Comparison of ENCODE assay signal across 1 cellular context in genomic region chr1:183471748-183472487, GRCh38.
A peak's percentile ranks its signal among the peaks of the same experiment; 100 is the strongest.
TF ChIP-seq lines count a peak whose summit lies in the region.

No MANE protein-coding gene starts in this region.

TF ChIP-seq in K562, 482 proteins besides CTCF, POLR2A, EP300 and RAD21 (continued from another document and continues in another):
- TF ChIP-seq RREB1 (CRISPR knock-in tag; IDR thresholded peaks at IDR 0.05) (peak; percentile 99), RNF2 (IDR thresholded peaks at IDR 0.05) (peak; percentile 84), KAT8 (IDR thresholded peaks at IDR 0.05; ENCODE audit: low read depth) (peak; percentile 96), FOXJ2 (tag; IDR thresholded peaks at IDR 0.05) (peak; percentile 98), IRF9 (tag; IDR thresholded peaks at IDR 0.05) (peak; percentile 83; the same call in 1 of the 2 replicates), RBM14 (IDR thresholded peaks at IDR 0.05; ENCODE audit: borderline replicate concordance, insufficient read depth, low read depth, low read length) (no peak), TSC22D4 (tag; IDR thresholded peaks at IDR 0.05) (no peak), ETV1 (tag; conservative IDR thresholded peaks at IDR 0.05; ENCODE audit: low read depth) (peak; percentile 94), ZNF311 (CRISPR knock-in tag; IDR thresholded peaks at IDR 0.05) (0 out of 2 replicates have a peak, but pooled peaks have one; percentile 33), MAFK (IDR thresholded peaks at IDR 0.05; ENCODE audit: low read length) (no peak), GMEB1 (CRISPR knock-in tag; IDR thresholded peaks at IDR 0.05) (peak; percentile 64), FOXO4 (CRISPR knock-in tag; IDR thresholded peaks at IDR 0.05) (peak; percentile 64; the same call in 1 of the 2 replicates), SP1 (CRISPR knock-in tag; IDR thresholded peaks at IDR 0.05) (peak; percentile 93), ZNF609 (CRISPR knock-in tag; IDR thresholded peaks at IDR 0.05; ENCODE audit: borderline replicate concordance) (peak; percentile 95; the same call in 1 of the 2 replicates), E2F4 (CRISPR knock-in tag; IDR thresholded peaks at IDR 0.05; ENCODE audit: low read depth) (0 out of 2 replicates have a peak, but pooled peaks have one; percentile 41), ZNF586 (CRISPR knock-in tag; conservative IDR thresholded peaks at IDR 0.05) (no peak), ZNF263 (CRISPR knock-in tag; IDR thresholded peaks at IDR 0.05; ENCODE audit: borderline replicate concordance) (no peak), ELF2 (CRISPR knock-in tag; IDR thresholded peaks at IDR 0.05) (peak; percentile 99), PTBP1 (IDR thresholded peaks at IDR 0.05; ENCODE audit: low read depth, low read length) (0 out of 2 replicates have a peak, but pooled peaks have one; percentile 29), KLF16 (IDR thresholded peaks at IDR 0.05) (no peak), ZFPM2 (CRISPR knock-in tag; IDR thresholded peaks at IDR 0.05) (0 out of 2 replicates have a peak, but pooled peaks have one; percentile 46), ZNF318 (IDR thresholded peaks at IDR 0.05; ENCODE audit: borderline replicate concordance in 1 of 2, low read depth in 1 of 2) (peak in 1 of 2 experiments; percentile 64; a peak in 2 of 4 replicates)
- TF ChIP-seq, protein P1, sequence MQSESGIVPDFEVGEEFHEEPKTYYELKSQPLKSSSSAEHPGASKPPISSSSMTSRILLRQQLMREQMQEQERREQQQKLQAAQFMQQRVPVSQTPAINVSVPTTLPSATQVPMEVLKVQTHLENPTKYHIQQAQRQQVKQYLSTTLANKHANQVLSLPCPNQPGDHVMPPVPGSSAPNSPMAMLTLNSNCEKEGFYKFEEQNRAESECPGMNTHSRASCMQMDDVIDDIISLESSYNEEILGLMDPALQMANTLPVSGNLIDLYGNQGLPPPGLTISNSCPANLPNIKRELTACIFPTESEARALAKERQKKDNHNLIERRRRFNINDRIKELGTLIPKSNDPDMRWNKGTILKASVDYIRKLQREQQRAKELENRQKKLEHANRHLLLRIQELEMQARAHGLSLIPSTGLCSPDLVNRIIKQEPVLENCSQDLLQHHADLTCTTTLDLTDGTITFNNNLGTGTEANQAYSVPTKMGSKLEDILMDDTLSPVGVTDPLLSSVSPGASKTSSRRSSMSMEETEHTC (IDR thresholded peaks at IDR 0.05): no peak
